1 cellular context compared by ENCODE assay signal in genomic region chr5:57174128-57174849, GRCh38.
TF ChIP-seq lines count a peak whose summit lies in the region.

No MANE protein-coding gene starts in this region.

TF ChIP-seq in HCT116, 20 proteins besides CTCF, POLR2A, EP300 and RAD21 (continued from another document):
- TF ChIP-seq SRF (IDR thresholded peaks at IDR 0.05; ENCODE audit: low read depth), result no peak
- TF ChIP-seq ZFX (IDR thresholded peaks at IDR 0.05), result peak; percentile 60
